Comparison of ENCODE assay signal across 7 cellular contexts in the genomic region with DNA sequence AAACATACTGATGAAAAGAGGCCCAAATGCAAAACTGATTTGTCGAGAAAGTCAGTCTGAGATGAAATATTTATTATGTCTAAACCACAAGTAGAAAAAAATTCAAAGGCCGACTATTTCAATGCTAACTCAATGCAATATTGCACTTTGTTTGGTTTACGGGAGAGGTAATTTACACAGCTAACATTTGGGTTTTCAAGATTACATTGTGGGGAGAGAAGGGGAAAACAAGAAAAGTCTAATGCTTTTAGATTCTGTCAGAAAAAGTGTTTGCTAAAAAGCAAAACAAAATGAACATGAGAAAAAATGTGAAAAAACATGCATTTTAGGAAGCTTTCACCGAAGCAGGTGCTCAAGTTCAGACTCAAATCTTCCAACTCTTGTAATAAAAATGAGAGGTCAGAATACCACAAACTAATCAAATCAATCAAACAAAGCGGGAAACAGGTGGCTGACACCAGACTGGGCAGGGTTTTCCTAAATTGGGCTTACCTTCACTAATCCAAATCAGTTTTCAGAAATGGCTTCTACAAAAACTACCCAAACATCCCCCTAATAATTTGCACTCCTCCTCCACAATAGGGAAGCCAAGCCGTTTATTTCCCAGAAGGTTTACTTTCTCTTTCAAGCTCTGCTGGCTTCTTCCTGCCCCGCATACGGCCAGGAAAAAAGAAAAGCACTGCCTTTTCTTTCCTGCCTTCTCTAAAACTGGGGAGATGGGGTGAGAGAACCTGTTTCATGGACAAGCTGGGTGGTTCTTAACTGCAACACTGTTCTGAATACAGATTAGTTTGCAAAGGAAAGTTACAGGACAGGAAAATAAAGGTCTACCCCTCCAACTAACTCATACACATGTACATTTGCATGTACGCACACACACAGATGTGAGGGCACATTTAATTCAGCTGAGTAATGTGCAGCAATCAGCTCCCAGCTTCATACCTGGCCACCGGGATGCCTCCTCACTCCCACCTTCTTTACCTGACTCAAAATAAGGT. TPM values are rescaled to one million over a fixed set of nuclear protein-coding genes. Genes with fewer than 3 reads are reported as not detected.
DNase-seq lines count a peak whose midpoint lies in the region; ATAC-seq and TF ChIP-seq lines count a peak whose summit lies in the region.

No MANE protein-coding gene starts in this region.

- peaks cover 58% of the 10 kb centered on the region for H3K4me1 Mint-ChIP-seq in osteocyte (ENCODE audit: unreplicated experiment)

- H3K27ac Mint-ChIP-seq in osteocyte (ENCODE audit: unreplicated experiment): peak overlapping the region; percentile 89

- H3K36me3 ChIP-seq in RWPE2 (ENCODE audit: low read depth) (peaks cover 9% of the 10 kb centered on the region), esophagus squamous epithelium (peaks cover 0 to 22% (median 0%) of the 10 kb centered on the region in 3 donors)

- H3K27ac ChIP-seq in RWPE2 (ENCODE audit: poor library complexity, severe bottlenecking) (peak overlapping the region; percentile 50), esophagus squamous epithelium (peak overlapping the region; percentile 63 to 87 (median 82))

- H3K27me3 Mint-ChIP-seq in osteocyte (ENCODE audit: unreplicated experiment): no peaks in the 10 kb centered on the region

- 9% methylated on average over 10 of the region's 10 CpGs for WGBS in esophagus squamous epithelium, 2 donors

- DNase-seq in GM20000 (ENCODE audit: low spot score): peak; percentile 32
- DNase-seq in RWPE2 (ENCODE audit: low spot score): no peak
- no peak for DNase-seq in esophagus squamous epithelium (lab: John Stamatoyannopoulos, UW)
- no peak for DNase-seq in osteocyte (ENCODE audit: extremely low spot score, unreplicated experiment)
- no peak for DNase-seq in NCI-H82 (lab: John Stamatoyannopoulos, UW)
- DNase-seq in SK-N-DZ (ENCODE audit: low spot score): no peak

- H3K36me3 Mint-ChIP-seq in osteocyte (ENCODE audit: unreplicated experiment): peaks cover 11% of the 10 kb centered on the region

- H3K4me1 ChIP-seq in RWPE2 (ENCODE audit: insufficient read depth, poor library complexity, severe bottlenecking) (peaks cover 5% of the 10 kb centered on the region), esophagus squamous epithelium (peaks cover 17 to 91% (median 48%) of the 10 kb centered on the region in 3 donors)

- H3K4me3 ChIP-seq in RWPE2 (ENCODE audit: severe bottlenecking): peak overlapping the region; percentile 13
- peak overlapping the region in 3 of 4 donors; percentile 29 to 56 (median 29) for H3K4me3 ChIP-seq in esophagus squamous epithelium

- ATAC-seq in RWPE2 (ENCODE audit: low read depth): peak; percentile 95
- no peak for ATAC-seq in HG02759 (IDR thresholded peaks at IDR 0.05; ENCODE audit: unreplicated experiment)

- H3K9me3 ChIP-seq in RWPE2 (ENCODE audit: severe bottlenecking) (no peaks in the 10 kb centered on the region), esophagus squamous epithelium (no peaks in the 10 kb centered on the region)

- TF ChIP-seq POLR2A in esophagus squamous epithelium (IDR thresholded peaks at IDR 0.05): no peak

- H3K27me3 ChIP-seq in RWPE2 (ENCODE audit: insufficient read depth, poor library complexity, severe bottlenecking) (no peaks in the 10 kb centered on the region), esophagus squamous epithelium (no peaks in the 10 kb centered on the region)

- peak overlapping the region; percentile 63 for H3K4me3 Mint-ChIP-seq in osteocyte (ENCODE audit: unreplicated experiment)

- TF ChIP-seq CTCF in GM20000 (IDR thresholded peaks at IDR 0.05; ENCODE audit: extremely low read depth, missing control alignments): no peak
- TF ChIP-seq CTCF in RWPE2 (IDR thresholded peaks at IDR 0.05; ENCODE audit: poor library complexity, severe bottlenecking): no peak
- no peak for TF ChIP-seq CTCF in esophagus squamous epithelium (IDR thresholded peaks at IDR 0.05)
- TF ChIP-seq CTCF in osteocyte (IDR thresholded peaks at IDR 0.05): no peak

- intact Hi-C loops in esophagus squamous epithelium (cut with DNase I): no loop called here

- no peaks in the 10 kb centered on the region for H3K9me3 Mint-ChIP-seq in osteocyte (ENCODE audit: unreplicated experiment)

RNA-seq across cellular contexts. Expression of gene STAT3, which starts 9.3 kb away (rescaled TPM):
- total RNA-seq in esophagus squamous epithelium: 100 to 1,000 TPM; 137 to 229 (median 176) TPM
- total RNA-seq in osteocyte: 280 and 281 TPM in 2 replicates
- polyA plus RNA-seq in SK-N-DZ (2014; cell fraction: cytosol; rRNA removed): 20.7 and 23.9 TPM in 2 replicates
- polyA plus RNA-seq in SK-N-DZ (2014; cell fraction: nucleus; rRNA removed): 17.7 and 20.4 TPM in 2 replicates

RNA-seq across cellular contexts. Expression of gene CAVIN1, which starts 44.2 kb away (rescaled TPM):
- total RNA-seq in esophagus squamous epithelium (100 to 1,000 TPM in 2 of 4 donors, 10 to 100 TPM in 2; 67.8 to 210 (median 113) TPM), osteocyte (487 and 510 TPM in 2 replicates)
- not detected in 2 replicates for polyA plus RNA-seq in SK-N-DZ (2014; cell fraction: cytosol; rRNA removed)
- not detected in 2 replicates for polyA plus RNA-seq in SK-N-DZ (2014; cell fraction: nucleus; rRNA removed)
